Comparison of ENCODE assay signal across 25 cellular contexts in genomic region chr1:229336345-229336744, GRCh38. TPM values are rescaled to one million over a fixed set of nuclear protein-coding genes. Genes with fewer than 3 reads are reported as not detected.
DNase-seq lines count a peak whose midpoint lies in the region; ATAC-seq and TF ChIP-seq lines count a peak whose summit lies in the region.
"Had no signal": no experiment of that assay in that cellular context is flagged by ENCODE, and none has a peak within 500 bp of the region (broad histone marks: within the 10 kb centered on the region; RNA-seq: fewer than 3 reads in every experiment).

No MANE protein-coding gene starts in this region.

- in situ Hi-C loops in HAP-1 (cut with MboI; ENCODE audit: low sequenced_read_pairs): no loop called here

- DNase-seq in NCI-H1105 treated with DMSO at 0.1 percent for 48 hours (lab: John Stamatoyannopoulos, UW) (peak; percentile 1), NCI-H1105 (lab: John Stamatoyannopoulos, UW) (no peak), D341Med (ENCODE audit: low spot score) (peak; percentile 53), NCI-H82 treated with DMSO at 0.1 percent for 48 hours (lab: John Stamatoyannopoulos, UW; ENCODE audit: unreplicated experiment) (peak; percentile 30), dorsolateral prefrontal cortex (no peak), HAP-1 (ENCODE audit: low spot score in 2 of 2) (no peak)
- DNase-seq: 8988T; activated CD4-positive, alpha-beta T cell treated with anti-CD3 and anti-CD28 coated beads for 48 hours; aorta; central memory CD4-positive, alpha-beta T cell; heart right ventricle; immature natural killer cell; IMR-90; naive thymus-derived CD4-positive, alpha-beta T cell; NCI-H774; occipital lobe; Peyer's patch; stimulated activated CD4-positive, alpha-beta T cell treated with anti-CD3 and anti-CD28 coated beads, Interleukin-1b, Interleukin-23, amount 100 ng/mL, for 48 hours; stimulated activated naive CD4-positive, alpha-beta T cell; thyroid gland had no signal

- H3K4me3 ChIP-seq in dorsolateral prefrontal cortex (peak overlapping the region in 28 of 59 donors; percentile 1 to 94 (median 16)), HAP-1 (no peak overlapping the region)
- H3K4me3 ChIP-seq: heart right ventricle, Peyer's patch, skin epidermis, thyroid gland had no signal

- intact Hi-C loops in dorsolateral prefrontal cortex (cut with DNase I): loop anchor here in 1 of 2 donors (5.0 kb wide), 1 partner anchor 91 kb away; no protein-coding TSS in a partner anchor

- H3K9me3 ChIP-seq in HAP-1: no peaks in the 10 kb centered on the region
- H3K9me3 ChIP-seq: Peyer's patch, thyroid gland had no signal

- no peak for TF ChIP-seq CTCF in dorsolateral prefrontal cortex (IDR thresholded peaks at IDR 0.05 in 54 of 56, conservative IDR thresholded peaks at IDR 0.05 in 2 of 56; ENCODE audit: low read depth in 1 of 56, partially characterized antibody in 56 of 56)

- 0 out of 2 replicates have a peak, but pooled peaks cover 3% of the 10 kb centered on the region for H3K36me3 ChIP-seq in HAP-1 (replicated peaks)
- H3K36me3 ChIP-seq: Peyer's patch, thyroid gland had no signal

- no peaks in the 10 kb centered on the region for H3K27me3 ChIP-seq in dorsolateral prefrontal cortex
- H3K27me3 ChIP-seq in HAP-1 (ENCODE audit: low read depth): no peaks in the 10 kb centered on the region
- H3K27me3 ChIP-seq: heart right ventricle, Peyer's patch, thyroid gland had no signal

- H3K27ac ChIP-seq in dorsolateral prefrontal cortex: peak overlapping the region in 48 of 59 donors; percentile 3 to 100 (median 54)
- H3K27ac ChIP-seq: epithelial cell of prostate, heart right ventricle, Peyer's patch, skin epidermis, thyroid gland had no signal

- ATAC-seq in HG03457 (IDR thresholded peaks at IDR 0.05; ENCODE audit: unreplicated experiment) (no peak), GM18870 (IDR thresholded peaks at IDR 0.05; ENCODE audit: unreplicated experiment) (no peak)
- ATAC-seq: heart right ventricle; left lobe of liver; naive thymus-derived CD4-positive, alpha-beta T cell had no signal

- peaks cover 14% of the 10 kb centered on the region for H3K4me1 ChIP-seq in HAP-1

RNA-seq across cellular contexts. Expression of gene CCSAP, which starts 6.5 kb away (rescaled TPM):
- 10 to 100 TPM; 35.1 to 95.8 (median 63.1) TPM for total RNA-seq in dorsolateral prefrontal cortex

Comparison
In these comparisons a context has a peak if more than half of its experiments do, and no peak if none do; other contexts are left out.
1. DNase-seq: peak in NCI-H1105 treated with DMSO at 0.1 percent for 48 hours (single experiment), D341Med (single experiment) and NCI-H82 treated with DMSO at 0.1 percent for 48 hours (single experiment); none in NCI-H1105 (single experiment), dorsolateral prefrontal cortex (0 of 10) and HAP-1 (0 of 2).